Comparison of ENCODE assay signal across 23 cellular contexts in genomic region chr3:9913601-9914000, GRCh38. TPM values are rescaled to one million over a fixed set of nuclear protein-coding genes. Genes with fewer than 3 reads are reported as not detected.
DNase-seq lines count a peak whose midpoint lies in the region; ATAC-seq, FAIRE-seq and TF ChIP-seq lines count a peak whose summit lies in the region.
"Had no signal": no experiment of that assay in that cellular context is flagged by ENCODE, and none has a peak within 500 bp of the region (broad histone marks: within the 10 kb centered on the region; RNA-seq: fewer than 3 reads in every experiment).

No MANE protein-coding gene starts in this region.

- no peaks in the 10 kb centered on the region for H3K79me2 ChIP-seq in PC-9 (ENCODE audit: low read depth)

- H3K27ac ChIP-seq in BLaER1 treated with 17β-estradiol and CSF1 and Interleukin-3, amounts not matched to agents 10 nM and 100 nM, result no peak overlapping the region
- H3K27ac ChIP-seq in PC-9, result no peak overlapping the region
- peak overlapping the region in 3 of 4 donors; percentile 89 to 96 (median 94) for H3K27ac ChIP-seq in gastroesophageal sphincter
- H3K27ac ChIP-seq in small intestine (ENCODE audit: low read depth in 1 of 2, low read length in 1 of 2), result peak overlapping the region in 1 of 2 donors; percentile 11
- H3K27ac ChIP-seq in left ventricle myocardium inferior (replicated peaks), result no peak overlapping the region
- H3K27ac ChIP-seq: SJCRH30 had no signal

- no peak for DNase-seq in PC-9
- peak; percentile 50 for DNase-seq in small intestine
- no peak for DNase-seq in amygdala (lab: John Stamatoyannopoulos, UW)
- DNase-seq in left ventricle myocardium inferior, result no peak
- DNase-seq in NCI-H2081 (lab: John Stamatoyannopoulos, UW), result no peak
- DNase-seq: activated B cell treated with CpG ODN at 0.5 μM for 24 hours; activated CD4-positive, alpha-beta memory T cell treated with anti-CD3 and anti-CD28 coated beads for 36 hours; activated naive CD4-positive, alpha-beta T cell treated with anti-CD3 and anti-CD28 coated beads, Interleukin-2, amount 10 ng/mL, durations not matched to agents 7 days and 5 days; activated T-cell treated with anti-CD3 and anti-CD28 coated beads, Interleukin-2, amount 50 U/mL, for 1 hour; endodermal cell; HFFc6; KG1; naive thymus-derived CD8-positive, alpha-beta T cell; posterior cingulate gyrus; SJCRH30; stimulated activated CD4-positive, alpha-beta T cell treated with anti-CD3 and anti-CD28 coated beads, Interleukin-2, amount 100 ng/mL, for 48 hours; stimulated activated naive CD8-positive, alpha-beta T cell treated with anti-CD3 and anti-CD28 coated beads, Interleukin-15, amount 100 ng/mL, for 72 hours had no signal

- no peak overlapping the region for H2AFZ ChIP-seq in PC-9

- no peak for TF ChIP-seq EP300 in gastroesophageal sphincter (IDR thresholded peaks at IDR 0.05)

- H4K20me1 ChIP-seq in BLaER1 treated with 17β-estradiol and CSF1 and Interleukin-3, amounts not matched to agents 10 nM and 100 nM, result no peaks in the 10 kb centered on the region
- H4K20me1 ChIP-seq in PC-9 (ENCODE audit: insufficient read depth), result no peaks in the 10 kb centered on the region

- peaks cover 38 to 63% (median 48%) of the 10 kb centered on the region in 10 experiments for H3K4me1 ChIP-seq in BLaER1 treated with 17β-estradiol and CSF1 and Interleukin-3, amounts not matched to agents 10 nM and 100 nM
- H3K4me1 ChIP-seq in PC-9 (replicated peaks; ENCODE audit: insufficient read depth) (peaks cover 62% of the 10 kb centered on the region), gastroesophageal sphincter (peaks cover 0 to 52% (median 20%) of the 10 kb centered on the region in 3 donors), small intestine (ENCODE audit: control insufficient read depth in 2 of 2, insufficient read depth in 1 of 2, low read depth in 1 of 2, low read length in 1 of 2) (peaks cover 4 to 8% of the 10 kb centered on the region in 2 donors), left ventricle myocardium inferior (peaks cover 43% of the 10 kb centered on the region)
- H3K4me1 ChIP-seq: SJCRH30 had no signal

- intact Hi-C loops in PC-9 (cut with micrococcal nuclease; ENCODE audit: unreplicated experiment) (no loop called here), left ventricle myocardium inferior (cut with micrococcal nuclease) (no loop called here)

- no peaks in the 10 kb centered on the region for H3K9me3 ChIP-seq in BLaER1 treated with 17β-estradiol and CSF1 and Interleukin-3, amounts not matched to agents 10 nM and 100 nM (replicated peaks in 1 of 11)
- H3K9me3 ChIP-seq in PC-9 (ENCODE audit: insufficient read depth, low read depth), result no peaks in the 10 kb centered on the region
- H3K9me3 ChIP-seq in gastroesophageal sphincter, result no peaks in the 10 kb centered on the region
- no peaks in the 10 kb centered on the region for H3K9me3 ChIP-seq in small intestine (ENCODE audit: control insufficient read depth, low read depth)
- H3K9me3 ChIP-seq in left ventricle myocardium inferior (replicated peaks), result no peaks in the 10 kb centered on the region
- H3K9me3 ChIP-seq: SJCRH30 had no signal

- H3K4me3 ChIP-seq in BLaER1 treated with 17β-estradiol and CSF1 and Interleukin-3, amounts not matched to agents 10 nM and 100 nM, result no peak overlapping the region
- no peak overlapping the region for H3K4me3 ChIP-seq in PC-9
- H3K4me3 ChIP-seq in gastroesophageal sphincter, result no peak overlapping the region
- no peak overlapping the region for H3K4me3 ChIP-seq in small intestine (ENCODE audit: low read depth in 1 of 2, low read length in 2 of 2)
- H3K4me3 ChIP-seq in left ventricle myocardium inferior, result no peak overlapping the region
- H3K4me3 ChIP-seq: SJCRH30 had no signal

- peaks cover 32% of the 10 kb centered on the region for H3F3A ChIP-seq in PC-9 (ENCODE audit: insufficient read depth, low read depth)

- CTCF ChIA-PET in PC-9 (lab: Charles Lee), result no interaction called here

- ATAC-seq in gastroesophageal sphincter, result no peak
- ATAC-seq: naive thymus-derived CD8-positive, alpha-beta T cell; stimulated activated naive CD8-positive, alpha-beta T cell treated with anti-CD3 and anti-CD28 coated beads, Interleukin-15, amount 100 ng/mL, for 72 hours had no signal

- no peak for TF ChIP-seq POLR2A in gastroesophageal sphincter (IDR thresholded peaks at IDR 0.05)

- no peak for FAIRE-seq in small intestine (lab: Jason Lieb, UNC)
- FAIRE-seq: colon, islet of Langerhans had no signal

- peaks cover 0 to 24% (median 16%) of the 10 kb centered on the region in 11 experiments; a peak in 17 of 22 replicates for H3K27me3 ChIP-seq in BLaER1 treated with 17β-estradiol and CSF1 and Interleukin-3, amounts not matched to agents 10 nM and 100 nM
- H3K27me3 ChIP-seq in PC-9 (ENCODE audit: insufficient read depth, low read depth) (no peaks in the 10 kb centered on the region), gastroesophageal sphincter (no peaks in the 10 kb centered on the region), small intestine (ENCODE audit: control insufficient read depth in 2 of 2, insufficient read depth in 2 of 2, low read length in 2 of 2) (no peaks in the 10 kb centered on the region), left ventricle myocardium inferior (ENCODE audit: low read depth) (no peaks in the 10 kb centered on the region)
- H3K27me3 ChIP-seq: SJCRH30 had no signal

- BruUV-seq in PC-9 (replicated peaks; lab: Mats Ljungman, UMichigan), result no TSS peak

- H3K4me2 ChIP-seq in BLaER1 treated with 17β-estradiol and CSF1 and Interleukin-3, amounts not matched to agents 10 nM and 100 nM, result peak overlapping the region in 7 of 11 experiments; percentile 31 to 100 (median 99); a peak in 8 of 22 replicates
- peak overlapping the region; percentile 24; the same call in 1 of the 2 replicates for H3K4me2 ChIP-seq in PC-9

- no peak overlapping the region for H3K9ac ChIP-seq in BLaER1 treated with 17β-estradiol and CSF1 and Interleukin-3, amounts not matched to agents 10 nM and 100 nM

- no peaks in the 10 kb centered on the region for H3K36me3 ChIP-seq in BLaER1 treated with 17β-estradiol and CSF1 and Interleukin-3, amounts not matched to agents 10 nM and 100 nM
- H3K36me3 ChIP-seq in PC-9 (ENCODE audit: low read depth), result no peaks in the 10 kb centered on the region
- H3K36me3 ChIP-seq in gastroesophageal sphincter, result no peaks in the 10 kb centered on the region
- H3K36me3 ChIP-seq in small intestine (ENCODE audit: control insufficient read depth in 2 of 2, insufficient read depth in 2 of 2, low read length in 2 of 2), result peaks cover 0 to 14% of the 10 kb centered on the region in 2 donors
- no peaks in the 10 kb centered on the region for H3K36me3 ChIP-seq in left ventricle myocardium inferior
- H3K36me3 ChIP-seq: SJCRH30 had no signal

- H3K9me2 ChIP-seq in PC-9 (ENCODE audit: insufficient read depth), result no peaks in the 10 kb centered on the region

- WGBS in gastroesophageal sphincter (ENCODE audit: low coverage in 1 of 2), 2 donors, result 52 to 80% methylated on average over 1 to 5 of the region's 5 CpGs
- 33 to 68% (median 45%) methylated on average over 5 of the region's 5 CpGs for whole genome bisulfite sequencing in small intestine, 3 donors

- POLR2A ChIA-PET in PC-9 (lab: Charles Lee; ENCODE audit: unreplicated experiment), result no interaction called here

- TF ChIP-seq CTCF in PC-9 (conservative IDR thresholded peaks at IDR 0.05) (no peak), gastroesophageal sphincter (IDR thresholded peaks at IDR 0.05) (no peak), left ventricle myocardium inferior (IDR thresholded peaks at IDR 0.05; ENCODE audit: borderline replicate concordance) (no peak)

RNA-seq across cellular contexts. Expression of gene IL17RC, which starts 3.3 kb away (rescaled TPM):
- total RNA-seq in PC-9 (2021) (45.0 and 54.6 TPM in 2 replicates), gastroesophageal sphincter (10 to 100 TPM; 31.0 to 64.0 (median 52.8) TPM), left ventricle myocardium inferior (35.0 TPM)
- polyA plus RNA-seq in small intestine, result 10 to 100 TPM; 35.7 to 96.2 (median 45.0) TPM

RNA-seq across cellular contexts. Expression of gene IL17RE, which starts 11.0 kb away (rescaled TPM):
- total RNA-seq in PC-9 (2021) (22.7 and 23.8 TPM in 2 replicates), gastroesophageal sphincter (under 1 TPM; 0.47 to 0.85 (median 0.79) TPM), left ventricle myocardium inferior (0.58 TPM)
- 10 to 100 TPM; 31.3 to 59.3 (median 41.4) TPM for polyA plus RNA-seq in small intestine
- total RNA-seq: skeletal muscle tissue had no signal

RNA-seq across cellular contexts. Expression of gene CRELD1, which starts 20.0 kb away (rescaled TPM):
- 30.7 TPM in 2 replicates for total RNA-seq in PC-9 (2021)
- total RNA-seq in gastroesophageal sphincter, result 10 to 100 TPM; 54.3 to 80.0 (median 64.6) TPM
- polyA plus RNA-seq in small intestine, result 10 to 100 TPM; 16.2 to 34.3 (median 30.0) TPM
- total RNA-seq in left ventricle myocardium inferior, result 72.3 TPM

RNA-seq across cellular contexts. Expression of gene JAGN1, which starts 23.2 kb away (rescaled TPM):
- total RNA-seq in PC-9 (2021) (46.7 and 52.4 TPM in 2 replicates), gastroesophageal sphincter (10 to 100 TPM; 23.4 to 39.3 (median 31.7) TPM), left ventricle myocardium inferior (17.5 TPM)
- polyA plus RNA-seq in small intestine, result 10 to 100 TPM; 49.0 to 56.8 (median 54.9) TPM

RNA-seq across cellular contexts. Expression of gene CIDEC, which starts 33.5 kb away (rescaled TPM):
- total RNA-seq in PC-9 (2021) (0.37 TPM in 1 of 2 replicates, not detected in the other), gastroesophageal sphincter (10 to 100 TPM in 1 of 4 donors, 1 to 10 TPM in 1, under 1 TPM in 1, not detected in 1; 0.35 to 12.4 (median 1.6) TPM), left ventricle myocardium inferior (0.36 TPM)
- 100 to 1,000 TPM in 2 of 3 donors, 10 to 100 TPM in 1; 62.5 to 748 (median 557) TPM for polyA plus RNA-seq in small intestine
- total RNA-seq: activated B cell treated with CpG ODN at 0.5 μM for 24 hours; activated CD4-positive, alpha-beta memory T cell treated with anti-CD3 and anti-CD28 coated beads for 36 hours; endodermal cell; HFFc6; SJCRH30; T-helper 2 cell treated with Interferon-gamma antibody and Interleukin-4, amounts not matched to agents 100 ng/mL and 5 ng/mL, for 36 hours had no signal

Comparison
In these comparisons a context has a peak if more than half of its experiments do, and no peak if none do; other contexts are left out.
1. H3K27ac ChIP-seq: peak in gastroesophageal sphincter (3 of 4); none in BLaER1 treated with 17β-estradiol and CSF1 and Interleukin-3, amounts not matched to agents 10 nM and 100 nM (0 of 11), PC-9 (single experiment) and left ventricle myocardium inferior (single experiment).
2. RNA of gene IL17RE, which starts 11.0 kb away (total RNA-seq): 22.7 to 23.8 TPM in PC-9; 0.47 to 0.85 TPM in gastroesophageal sphincter and 0.58 TPM in left ventricle myocardium inferior (single experiment); every median in the first group is over 10 times any median in the second.